Comparison of ENCODE assay signal across 22 cellular contexts in the genomic region with DNA sequence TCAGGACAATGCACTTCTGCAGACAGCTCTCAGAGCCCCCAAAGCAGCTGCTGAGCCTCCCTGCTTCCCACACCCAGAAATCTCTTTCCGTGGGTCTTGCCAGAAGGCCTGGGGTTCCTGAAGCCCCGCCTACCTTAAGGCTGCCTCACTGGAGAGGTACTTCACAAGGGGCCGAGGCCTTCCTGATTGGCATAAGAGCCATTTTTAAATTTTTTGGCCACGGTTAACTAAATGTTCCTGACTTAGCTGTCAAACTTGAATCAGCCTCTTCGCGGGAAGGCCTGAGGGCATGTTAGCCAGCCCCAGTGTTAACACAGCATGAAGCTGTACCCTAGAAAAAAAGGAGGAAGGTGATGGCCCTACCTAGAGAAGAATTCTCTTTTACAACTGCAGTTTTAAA. TPM values are rescaled to one million over a fixed set of nuclear protein-coding genes. Genes with fewer than 3 reads are reported as not detected.
DNase-seq lines count a peak whose midpoint lies in the region; ATAC-seq, FAIRE-seq and TF ChIP-seq lines count a peak whose summit lies in the region.
"Had no signal": no experiment of that assay in that cellular context is flagged by ENCODE, and none has a peak within 500 bp of the region (broad histone marks: within the 10 kb centered on the region; RNA-seq: fewer than 3 reads in every experiment).

No MANE protein-coding gene starts in this region.

- no peak overlapping the region for H3K4me3 ChIP-seq in PC-3 (ENCODE audit: low read length)
- no peak overlapping the region for H3K4me3 ChIP-seq in keratinocyte (ENCODE audit: control insufficient read depth in 2 of 3, extremely low read depth in 1 of 3, insufficient read depth in 2 of 3, low read depth in 1 of 3, low read length in 3 of 3)
- no peak overlapping the region for H3K4me3 ChIP-seq in suprapubic skin
- H3K4me3 ChIP-seq: A549, HAP-1, MG63 had no signal

- no peak for TF ChIP-seq CTCF in PC-3 (conservative IDR thresholded peaks at IDR 0.05; ENCODE audit: low read depth, low read length)
- TF ChIP-seq CTCF in keratinocyte (optimal IDR thresholded peaks at IDR 0.05 in 1 of 3, IDR thresholded peaks at IDR 0.05 in 1 of 3, conservative IDR thresholded peaks at IDR 0.05 in 1 of 3; ENCODE audit: extremely low read depth in 1 of 3, insufficient read depth in 2 of 3, low read length in 3 of 3): no peak
- TF ChIP-seq CTCF in suprapubic skin (IDR thresholded peaks at IDR 0.05): no peak

- no peak for TF ChIP-seq EP300 in suprapubic skin (IDR thresholded peaks at IDR 0.05)

- H4K20me1 ChIP-seq in PC-3 (ENCODE audit: low read length) (no peaks in the 10 kb centered on the region), keratinocyte (ENCODE audit: control insufficient read depth, extremely low read depth, insufficient read depth, low read length) (no peaks in the 10 kb centered on the region)

- dilution Hi-C loops in keratinocyte (cut with MboI; ENCODE audit: extremely low pct_ligation_motif_present, low sequenced_read_pairs): no loop called here

- H3K9me1 ChIP-seq in keratinocyte (ENCODE audit: control insufficient read depth, extremely low read depth, insufficient read depth, low read length): no peaks in the 10 kb centered on the region

- H3K36me3 ChIP-seq in PC-3 (ENCODE audit: low read depth, low read length): no peaks in the 10 kb centered on the region
- no peaks in the 10 kb centered on the region for H3K36me3 ChIP-seq in keratinocyte (ENCODE audit: control insufficient read depth in 2 of 2, extremely low read depth in 1 of 2, insufficient read depth in 2 of 2, low read length in 2 of 2)
- H3K36me3 ChIP-seq in suprapubic skin: no peaks in the 10 kb centered on the region
- H3K36me3 ChIP-seq: HAP-1, MG63 had no signal

- DNase-seq in DMS79 treated with DMSO at 0.1 percent for 48 hours (lab: John Stamatoyannopoulos, UW) (peak; percentile 19), PC-3 (peak; percentile 37), keratinocyte (ENCODE audit: low read depth, low spot score) (peak; percentile 35), suprapubic skin (ENCODE audit: low spot score in 2 of 2) (peak in 1 of 2 donors; percentile 45)
- no peak for DNase-seq in stimulated activated CD4-positive, alpha-beta T cell treated with anti-CD3 and anti-CD28 coated beads, Interleukin-4, amount 100 ng/mL, for 24 hours
- DNase-seq: CD4-positive, alpha-beta T cell; IMR-90; MG63; NCI-H1092 treated with DMSO at 0.1 percent for 48 hours; NCI-H146; NCI-H2081; NCI-H510A; NCI-H774; OCI-M1; RPMI8226; SIG-M5 had no signal

- ATAC-seq in PC-3 (no peak; the same call in 1 of the 2 replicates), GM18868 (IDR thresholded peaks at IDR 0.05; ENCODE audit: unreplicated experiment) (no peak), HG02610 (IDR thresholded peaks at IDR 0.05; ENCODE audit: unreplicated experiment) (no peak)
- ATAC-seq: A549, SK-N-SH treated with all-trans-retinoic acid at 6 μM for 48 hours had no signal

- H3K27ac ChIP-seq in PC-3 (ENCODE audit: low read length) (no peak overlapping the region), keratinocyte (ENCODE audit: control insufficient read depth, insufficient read depth, low read length) (no peak overlapping the region), suprapubic skin (peak overlapping the region; percentile 21)
- H3K27ac ChIP-seq: A549 had no signal

- TF ChIP-seq POLR2A in suprapubic skin (IDR thresholded peaks at IDR 0.05): no peak

- CTCF ChIA-PET in PC-3 (lab: Charles Lee): no interaction called here

- BruUV-seq in PC-3 (replicated peaks; lab: Mats Ljungman, UMichigan): no TSS peak

- no peaks in the 10 kb centered on the region for H3K9me2 ChIP-seq in PC-3 (replicated peaks; ENCODE audit: low read length)

- H3K4me1 ChIP-seq in PC-3 (ENCODE audit: insufficient read depth, low read length) (peaks cover 10% of the 10 kb centered on the region), keratinocyte (ENCODE audit: control insufficient read depth, extremely low read depth, insufficient read depth, low read length) (peaks cover 24% of the 10 kb centered on the region), suprapubic skin (peaks cover 22% of the 10 kb centered on the region)
- H3K4me1 ChIP-seq: A549, HAP-1 had no signal

- no peaks in the 10 kb centered on the region for H3K9me3 ChIP-seq in PC-3 (ENCODE audit: low read length)
- no peaks in the 10 kb centered on the region for H3K9me3 ChIP-seq in keratinocyte (ENCODE audit: control insufficient read depth, low read depth, low read length)
- H3K9me3 ChIP-seq in suprapubic skin: no peaks in the 10 kb centered on the region
- H3K9me3 ChIP-seq: A549, HAP-1, MG63 had no signal

- H2AFZ ChIP-seq in PC-3 (ENCODE audit: low read length) (0 out of 2 replicates have a peak overlapping the region, but pooled peaks have one; percentile 26), keratinocyte (ENCODE audit: control insufficient read depth, low read length) (no peak overlapping the region)

- WGBS in suprapubic skin: 51% methylated on average over 6 of the region's 6 CpGs

- peak; percentile 5 for FAIRE-seq in keratinocyte (lab: Jason Lieb, UNC)
- FAIRE-seq: A549, HTR-8/SVneo had no signal

- H3K27me3 ChIP-seq in PC-3 (ENCODE audit: low read length) (no peaks in the 10 kb centered on the region), keratinocyte (ENCODE audit: control insufficient read depth, extremely low read depth, insufficient read depth, low read length) (no peaks in the 10 kb centered on the region), suprapubic skin (no peaks in the 10 kb centered on the region)
- H3K27me3 ChIP-seq: MG63 had no signal

- H3K79me2 ChIP-seq in PC-3 (ENCODE audit: low read length): no peaks in the 10 kb centered on the region
- H3K79me2 ChIP-seq in keratinocyte (ENCODE audit: control insufficient read depth, insufficient read depth, low read length): no peaks in the 10 kb centered on the region

- H3K9ac ChIP-seq in PC-3 (ENCODE audit: low read length) (no peak overlapping the region), keratinocyte (ENCODE audit: control insufficient read depth, extremely low read depth, insufficient read depth, low read length) (no peak overlapping the region)

- POLR2A ChIA-PET in PC-3 (lab: Charles Lee; ENCODE audit: unreplicated experiment): no interaction called here

- H3F3A ChIP-seq in PC-3 (ENCODE audit: low read length, unreplicated experiment): no peaks in the 10 kb centered on the region

- H3K4me2 ChIP-seq in PC-3 (ENCODE audit: low read length) (no peak overlapping the region), keratinocyte (ENCODE audit: control insufficient read depth, extremely low read depth, insufficient read depth, low read depth, low read length) (no peak overlapping the region)
- H3K4me2 ChIP-seq: A549 had no signal

- intact Hi-C loops in PC-3 (cut with micrococcal nuclease): no loop called here

RNA-seq across cellular contexts. Expression of gene EPB41L4B, which starts 20.7 kb away (rescaled TPM):
- total RNA-seq in PC-3 (2014; rRNA removed) (11.2 and 13.8 TPM in 2 replicates), suprapubic skin (10 to 100 TPM; 22.4 to 27.4 (median 25.1) TPM)
- 7.3 to 13.7 TPM (median 12.8 TPM) in 3 replicates for polyA plus RNA-seq in keratinocyte
- polyA plus RNA-seq in keratinocyte (2011; ENCODE audit: low read depth): 13.6 TPM
- 9.9 and 16.9 TPM in 2 replicates for polyA plus RNA-seq in keratinocyte (2011; cell fraction: cytosol; rRNA removed)
- polyA plus RNA-seq in keratinocyte (2011; cell fraction: nucleus; rRNA removed): 8.9 and 13.4 TPM in 2 replicates
- 6.1 and 16.2 TPM in 2 replicates for polyA plus RNA-seq in keratinocyte (2012; ENCODE audit: low replicate concordance)
- 4.8 to 14.5 TPM (median 13.2 TPM) in 3 replicates for polyA minus RNA-seq in keratinocyte
- polyA minus RNA-seq in keratinocyte (2011; cell fraction: cytosol; rRNA and poly(A)+ RNA removed): 11.1 TPM
- 6.6 and 12.1 TPM in 2 replicates for polyA minus RNA-seq in keratinocyte (2011; cell fraction: nucleus; rRNA and poly(A)+ RNA removed)
- total RNA-seq: CD4-positive, alpha-beta T cell had no signal
